In genomic region chr1:9069324-9070100, GRCh38 we compare ENCODE assay signal across 8 cellular contexts. TPM values are rescaled to one million over a fixed set of nuclear protein-coding genes. Genes with fewer than 3 reads are reported as not detected.
A peak's percentile ranks its signal among the peaks of the same experiment; 100 is the strongest.
DNase-seq lines count a peak whose midpoint lies in the region; ATAC-seq and TF ChIP-seq lines count a peak whose summit lies in the region.

SLC2A5 (minus strand) TSS chr1:9069635; CDS start chr1:9069536, 99 bp downstream.

- intact Hi-C loops in activated naive CD4-positive, alpha-beta T cell treated with anti-CD3 and anti-CD28 coated beads for 36 hours (cut with micrococcal nuclease), result no loop called here

- H4K20me1 ChIP-seq in GM23338 (replicated peaks; ENCODE audit: insufficient read depth), result no peaks in the 10 kb centered on the region
- no peaks in the 10 kb centered on the region for H4K20me1 ChIP-seq in MM.1S (ENCODE audit: insufficient read depth, low read length)

- H3K4me1 ChIP-seq in GM23338 (ENCODE audit: insufficient read depth) (no peaks in the 10 kb centered on the region), MM.1S (ENCODE audit: low read length) (peaks cover 13% of the 10 kb centered on the region), SJCRH30 (no peaks in the 10 kb centered on the region)

- no peak within 1 kb of the TSS; the same call in 1 of the 2 replicates for H3K27ac Mint-ChIP-seq in GM23338
- H3K27ac Mint-ChIP-seq in activated naive CD4-positive, alpha-beta T cell treated with anti-CD3 and anti-CD28 coated beads for 36 hours, result no peak within 1 kb of the TSS

- ATAC-seq in GM18508 (IDR thresholded peaks at IDR 0.05; ENCODE audit: insufficient read depth, unreplicated experiment), result peak; percentile 71
- ATAC-seq in GM23338, result peak; percentile 46
- peak; percentile 50 for ATAC-seq in omental fat pad (ENCODE audit: low FRiP score)

- H3K79me2 ChIP-seq in GM23338 (replicated peaks; ENCODE audit: insufficient read depth) (no peaks in the 10 kb centered on the region), MM.1S (ENCODE audit: low read length) (no peaks in the 10 kb centered on the region)

- peak within 1 kb of the TSS; percentile 93 for H2AFZ ChIP-seq in GM23338
- H2AFZ ChIP-seq in MM.1S (ENCODE audit: low read length), result 0 out of 2 replicates have a peak within 1 kb of the TSS, but pooled peaks have one; percentile 1

- H3K9me2 ChIP-seq in GM23338 (ENCODE audit: insufficient read depth) (no peaks in the 10 kb centered on the region), MM.1S (replicated peaks; ENCODE audit: insufficient read depth, low read length) (no peaks in the 10 kb centered on the region)

- CTCF ChIA-PET in activated naive CD4-positive, alpha-beta T cell treated with anti-CD3 and anti-CD28 coated beads for 36 hours (lab: Charles Lee), result no interaction called here

- no peak within 1 kb of the TSS for H3K9ac ChIP-seq in MM.1S (ENCODE audit: low read length)

- no peak within 1 kb of the TSS for H3K4me3 Mint-ChIP-seq in GM23338
- no peak within 1 kb of the TSS for H3K4me3 Mint-ChIP-seq in activated naive CD4-positive, alpha-beta T cell treated with anti-CD3 and anti-CD28 coated beads for 36 hours

- no peaks in the 10 kb centered on the region for H3K36me3 ChIP-seq in GM23338 (ENCODE audit: insufficient read depth)
- H3K36me3 ChIP-seq in MM.1S (replicated peaks; ENCODE audit: insufficient read depth, low read length), result no peaks in the 10 kb centered on the region
- H3K36me3 ChIP-seq in SJCRH30, result no peaks in the 10 kb centered on the region

- DNase-seq in GM23338 (ENCODE audit: low spot score) (no peak), MM.1S (peak; percentile 53), coronary artery (ENCODE audit: low spot score) (no peak), omental fat pad (ENCODE audit: low spot score) (no peak), SJCRH30 (no peak)
- DNase-seq in stimulated activated CD4-positive, alpha-beta T cell treated with anti-CD3 and anti-CD28 coated beads, Interleukin-12 subunit alpha, Interleukin-12 subunit beta, amount 100 ng/mL, for 4 hours, result no peak
- no peak for DNase-seq in activated naive CD4-positive, alpha-beta T cell treated with anti-CD3 and anti-CD28 coated beads for 36 hours

- no peaks in the 10 kb centered on the region for H3K27me3 ChIP-seq in GM23338 (ENCODE audit: insufficient read depth)
- peaks cover 17% of the 10 kb centered on the region; the same call in 1 of the 2 replicates for H3K27me3 ChIP-seq in MM.1S (replicated peaks; ENCODE audit: insufficient read depth, low read length)
- no peaks in the 10 kb centered on the region; the same call in 1 of the 2 replicates for H3K27me3 ChIP-seq in SJCRH30

- H3F3A ChIP-seq in GM23338 (replicated peaks; ENCODE audit: low read depth), result no peaks in the 10 kb centered on the region
- H3F3A ChIP-seq in MM.1S (ENCODE audit: insufficient read depth, low read length), result no peaks in the 10 kb centered on the region

- TF ChIP-seq CTCF in GM23338 (conservative IDR thresholded peaks at IDR 0.05; ENCODE audit: low read depth in 2 of 2) (no peak), MM.1S (IDR thresholded peaks at IDR 0.05; ENCODE audit: low read length) (no peak), coronary artery (IDR thresholded peaks at IDR 0.05) (no peak), omental fat pad (IDR thresholded peaks at IDR 0.05) (no peak)

- H3K9me3 Mint-ChIP-seq in GM23338, result no peaks in the 10 kb centered on the region
- no peaks in the 10 kb centered on the region for H3K9me3 Mint-ChIP-seq in activated naive CD4-positive, alpha-beta T cell treated with anti-CD3 and anti-CD28 coated beads for 36 hours

- H3K27ac ChIP-seq in GM23338 (ENCODE audit: low read depth) (no peak within 1 kb of the TSS), MM.1S (ENCODE audit: low read length) (peak within 1 kb of the TSS; percentile 6), coronary artery (peak within 1 kb of the TSS in 1 of 2 donors; percentile 47), SJCRH30 (no peak within 1 kb of the TSS)

- H3K9me3 ChIP-seq in MM.1S (replicated peaks; ENCODE audit: insufficient read depth, low read length), result no peaks in the 10 kb centered on the region
- H3K9me3 ChIP-seq in SJCRH30 (replicated peaks), result no peaks in the 10 kb centered on the region

- no peak within 1 kb of the TSS for H3K4me2 ChIP-seq in GM23338
- peak within 1 kb of the TSS; percentile 33 for H3K4me2 ChIP-seq in MM.1S (ENCODE audit: low read depth, low read length)

- no peaks in the 10 kb centered on the region for H3K36me3 Mint-ChIP-seq in GM23338 (ENCODE audit: low read depth)
- H3K36me3 Mint-ChIP-seq in activated naive CD4-positive, alpha-beta T cell treated with anti-CD3 and anti-CD28 coated beads for 36 hours (ENCODE audit: low read depth), result no peaks in the 10 kb centered on the region

- peaks cover 13% of the 10 kb centered on the region for H3K4me1 Mint-ChIP-seq in GM23338
- peaks cover 4% of the 10 kb centered on the region for H3K4me1 Mint-ChIP-seq in activated naive CD4-positive, alpha-beta T cell treated with anti-CD3 and anti-CD28 coated beads for 36 hours (ENCODE audit: low read depth)

- H3K4me3 ChIP-seq in GM23338, result no peak within 1 kb of the TSS
- no peak within 1 kb of the TSS; the same call in 1 of the 2 replicates for H3K4me3 ChIP-seq in MM.1S (ENCODE audit: low read length)
- H3K4me3 ChIP-seq in coronary artery, result peak within 1 kb of the TSS; percentile 52
- no peak within 1 kb of the TSS for H3K4me3 ChIP-seq in SJCRH30

- peaks cover 8% of the 10 kb centered on the region for H3K27me3 Mint-ChIP-seq in GM23338 (ENCODE audit: insufficient read depth, low read depth, poor library complexity)
- no peaks in the 10 kb centered on the region for H3K27me3 Mint-ChIP-seq in activated naive CD4-positive, alpha-beta T cell treated with anti-CD3 and anti-CD28 coated beads for 36 hours (ENCODE audit: low read depth)

TF ChIP-seq in GM23338, 12 proteins besides CTCF, POLR2A, EP300 and RAD21 (continues in another document):
- TF ChIP-seq CREB1 (CRISPR knock-in tag; IDR thresholded peaks at IDR 0.05; ENCODE audit: low read depth) (no peak), ZNF331 (CRISPR knock-in tag; IDR thresholded peaks at IDR 0.05; ENCODE audit: low read depth) (no peak), ZNF114 (CRISPR knock-in tag; IDR thresholded peaks at IDR 0.05) (no peak), REST (IDR thresholded peaks at IDR 0.05; ENCODE audit: unreplicated experiment) (no peak), STAT1 (IDR thresholded peaks at IDR 0.05; ENCODE audit: unreplicated experiment) (no peak), ETS1 (IDR thresholded peaks at IDR 0.05) (no peak)

RNA-seq across cellular contexts. Expression of gene SLC2A5, which starts in this region (rescaled TPM):
- 0.03 TPM in 1 of 2 replicates, not detected in the other for total RNA-seq in GM23338 (2014; rRNA removed; shearing (Covaris generic))
- polyA plus RNA-seq in GM23338 (2016; fragmentation: Nextera tagmentation; extraction: Ambion mirVana), result not detected in 2 replicates
- 1 to 10 TPM in 2 of 4 donors, under 1 TPM in 2; 0.32 to 7.9 (median 2.3) TPM for total RNA-seq in omental fat pad
- not detected in 2 replicates for total RNA-seq in SJCRH30 (2014; rRNA removed; shearing (Covaris generic))
- not detected for total RNA-seq in activated naive CD4-positive, alpha-beta T cell treated with anti-CD3 and anti-CD28 coated beads for 36 hours

Comparison
In these comparisons a context has a peak if more than half of its experiments do, and no peak if none do; other contexts are left out.
1. Peak in ATAC-seq in GM23338; RNA of the gene not detected or under 1 TPM.